Comparison of ENCODE assay signal across 1 cellular context in the genomic region with DNA sequence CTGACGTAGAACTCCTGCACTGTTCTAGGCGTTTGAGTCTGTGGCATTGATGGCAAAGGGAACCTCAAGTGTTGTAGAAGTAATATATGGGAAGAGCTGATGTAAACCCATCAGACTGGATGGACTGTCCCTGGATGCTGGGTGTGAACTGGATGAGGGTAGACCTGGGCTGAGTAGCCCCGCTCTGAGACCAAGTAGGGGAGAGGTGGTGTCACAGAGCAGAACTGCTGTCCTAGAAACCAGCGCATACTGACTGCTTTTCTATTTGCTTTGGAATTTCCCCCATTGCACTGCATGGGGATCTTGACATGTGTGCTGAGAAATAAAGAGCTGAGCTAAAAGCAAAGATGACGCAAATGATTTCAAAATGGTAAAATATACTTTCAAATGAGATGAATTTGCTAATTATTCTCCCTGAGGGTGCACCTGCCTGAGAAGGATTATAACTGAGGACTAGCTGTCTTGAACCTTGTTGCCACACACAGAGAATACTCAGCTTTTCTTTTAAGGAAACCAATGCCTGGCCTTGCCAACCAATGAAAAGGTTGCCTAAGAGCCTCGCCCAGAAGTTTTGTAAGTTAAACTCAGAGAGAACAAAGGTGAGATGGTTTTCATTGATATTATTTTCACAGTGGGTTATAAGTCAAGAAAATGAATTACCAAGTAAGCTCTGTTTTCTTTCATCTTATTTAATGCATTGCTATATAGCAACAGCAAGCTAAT.
TF ChIP-seq lines count a peak whose summit lies in the region.

No MANE protein-coding gene starts in this region.

TF ChIP-seq in H1, 55 proteins besides CTCF, POLR2A, EP300 and RAD21 (continued from another document):
- TF ChIP-seq, protein P1, sequence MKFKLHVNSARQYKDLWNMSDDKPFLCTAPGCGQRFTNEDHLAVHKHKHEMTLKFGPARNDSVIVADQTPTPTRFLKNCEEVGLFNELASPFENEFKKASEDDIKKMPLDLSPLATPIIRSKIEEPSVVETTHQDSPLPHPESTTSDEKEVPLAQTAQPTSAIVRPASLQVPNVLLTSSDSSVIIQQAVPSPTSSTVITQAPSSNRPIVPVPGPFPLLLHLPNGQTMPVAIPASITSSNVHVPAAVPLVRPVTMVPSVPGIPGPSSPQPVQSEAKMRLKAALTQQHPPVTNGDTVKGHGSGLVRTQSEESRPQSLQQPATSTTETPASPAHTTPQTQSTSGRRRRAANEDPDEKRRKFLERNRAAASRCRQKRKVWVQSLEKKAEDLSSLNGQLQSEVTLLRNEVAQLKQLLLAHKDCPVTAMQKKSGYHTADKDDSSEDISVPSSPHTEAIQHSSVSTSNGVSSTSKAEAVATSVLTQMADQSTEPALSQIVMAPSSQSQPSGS (IDR thresholded peaks at IDR 0.05; ENCODE audit: low read length) = no peak
- no peak for TF ChIP-seq MAFK (IDR thresholded peaks at IDR 0.05; ENCODE audit: low read depth, low read length)
- no peak for TF ChIP-seq CBX8 (IDR thresholded peaks at IDR 0.05; ENCODE audit: borderline replicate concordance, low read depth, low read length)
- TF ChIP-seq, protein P2, sequence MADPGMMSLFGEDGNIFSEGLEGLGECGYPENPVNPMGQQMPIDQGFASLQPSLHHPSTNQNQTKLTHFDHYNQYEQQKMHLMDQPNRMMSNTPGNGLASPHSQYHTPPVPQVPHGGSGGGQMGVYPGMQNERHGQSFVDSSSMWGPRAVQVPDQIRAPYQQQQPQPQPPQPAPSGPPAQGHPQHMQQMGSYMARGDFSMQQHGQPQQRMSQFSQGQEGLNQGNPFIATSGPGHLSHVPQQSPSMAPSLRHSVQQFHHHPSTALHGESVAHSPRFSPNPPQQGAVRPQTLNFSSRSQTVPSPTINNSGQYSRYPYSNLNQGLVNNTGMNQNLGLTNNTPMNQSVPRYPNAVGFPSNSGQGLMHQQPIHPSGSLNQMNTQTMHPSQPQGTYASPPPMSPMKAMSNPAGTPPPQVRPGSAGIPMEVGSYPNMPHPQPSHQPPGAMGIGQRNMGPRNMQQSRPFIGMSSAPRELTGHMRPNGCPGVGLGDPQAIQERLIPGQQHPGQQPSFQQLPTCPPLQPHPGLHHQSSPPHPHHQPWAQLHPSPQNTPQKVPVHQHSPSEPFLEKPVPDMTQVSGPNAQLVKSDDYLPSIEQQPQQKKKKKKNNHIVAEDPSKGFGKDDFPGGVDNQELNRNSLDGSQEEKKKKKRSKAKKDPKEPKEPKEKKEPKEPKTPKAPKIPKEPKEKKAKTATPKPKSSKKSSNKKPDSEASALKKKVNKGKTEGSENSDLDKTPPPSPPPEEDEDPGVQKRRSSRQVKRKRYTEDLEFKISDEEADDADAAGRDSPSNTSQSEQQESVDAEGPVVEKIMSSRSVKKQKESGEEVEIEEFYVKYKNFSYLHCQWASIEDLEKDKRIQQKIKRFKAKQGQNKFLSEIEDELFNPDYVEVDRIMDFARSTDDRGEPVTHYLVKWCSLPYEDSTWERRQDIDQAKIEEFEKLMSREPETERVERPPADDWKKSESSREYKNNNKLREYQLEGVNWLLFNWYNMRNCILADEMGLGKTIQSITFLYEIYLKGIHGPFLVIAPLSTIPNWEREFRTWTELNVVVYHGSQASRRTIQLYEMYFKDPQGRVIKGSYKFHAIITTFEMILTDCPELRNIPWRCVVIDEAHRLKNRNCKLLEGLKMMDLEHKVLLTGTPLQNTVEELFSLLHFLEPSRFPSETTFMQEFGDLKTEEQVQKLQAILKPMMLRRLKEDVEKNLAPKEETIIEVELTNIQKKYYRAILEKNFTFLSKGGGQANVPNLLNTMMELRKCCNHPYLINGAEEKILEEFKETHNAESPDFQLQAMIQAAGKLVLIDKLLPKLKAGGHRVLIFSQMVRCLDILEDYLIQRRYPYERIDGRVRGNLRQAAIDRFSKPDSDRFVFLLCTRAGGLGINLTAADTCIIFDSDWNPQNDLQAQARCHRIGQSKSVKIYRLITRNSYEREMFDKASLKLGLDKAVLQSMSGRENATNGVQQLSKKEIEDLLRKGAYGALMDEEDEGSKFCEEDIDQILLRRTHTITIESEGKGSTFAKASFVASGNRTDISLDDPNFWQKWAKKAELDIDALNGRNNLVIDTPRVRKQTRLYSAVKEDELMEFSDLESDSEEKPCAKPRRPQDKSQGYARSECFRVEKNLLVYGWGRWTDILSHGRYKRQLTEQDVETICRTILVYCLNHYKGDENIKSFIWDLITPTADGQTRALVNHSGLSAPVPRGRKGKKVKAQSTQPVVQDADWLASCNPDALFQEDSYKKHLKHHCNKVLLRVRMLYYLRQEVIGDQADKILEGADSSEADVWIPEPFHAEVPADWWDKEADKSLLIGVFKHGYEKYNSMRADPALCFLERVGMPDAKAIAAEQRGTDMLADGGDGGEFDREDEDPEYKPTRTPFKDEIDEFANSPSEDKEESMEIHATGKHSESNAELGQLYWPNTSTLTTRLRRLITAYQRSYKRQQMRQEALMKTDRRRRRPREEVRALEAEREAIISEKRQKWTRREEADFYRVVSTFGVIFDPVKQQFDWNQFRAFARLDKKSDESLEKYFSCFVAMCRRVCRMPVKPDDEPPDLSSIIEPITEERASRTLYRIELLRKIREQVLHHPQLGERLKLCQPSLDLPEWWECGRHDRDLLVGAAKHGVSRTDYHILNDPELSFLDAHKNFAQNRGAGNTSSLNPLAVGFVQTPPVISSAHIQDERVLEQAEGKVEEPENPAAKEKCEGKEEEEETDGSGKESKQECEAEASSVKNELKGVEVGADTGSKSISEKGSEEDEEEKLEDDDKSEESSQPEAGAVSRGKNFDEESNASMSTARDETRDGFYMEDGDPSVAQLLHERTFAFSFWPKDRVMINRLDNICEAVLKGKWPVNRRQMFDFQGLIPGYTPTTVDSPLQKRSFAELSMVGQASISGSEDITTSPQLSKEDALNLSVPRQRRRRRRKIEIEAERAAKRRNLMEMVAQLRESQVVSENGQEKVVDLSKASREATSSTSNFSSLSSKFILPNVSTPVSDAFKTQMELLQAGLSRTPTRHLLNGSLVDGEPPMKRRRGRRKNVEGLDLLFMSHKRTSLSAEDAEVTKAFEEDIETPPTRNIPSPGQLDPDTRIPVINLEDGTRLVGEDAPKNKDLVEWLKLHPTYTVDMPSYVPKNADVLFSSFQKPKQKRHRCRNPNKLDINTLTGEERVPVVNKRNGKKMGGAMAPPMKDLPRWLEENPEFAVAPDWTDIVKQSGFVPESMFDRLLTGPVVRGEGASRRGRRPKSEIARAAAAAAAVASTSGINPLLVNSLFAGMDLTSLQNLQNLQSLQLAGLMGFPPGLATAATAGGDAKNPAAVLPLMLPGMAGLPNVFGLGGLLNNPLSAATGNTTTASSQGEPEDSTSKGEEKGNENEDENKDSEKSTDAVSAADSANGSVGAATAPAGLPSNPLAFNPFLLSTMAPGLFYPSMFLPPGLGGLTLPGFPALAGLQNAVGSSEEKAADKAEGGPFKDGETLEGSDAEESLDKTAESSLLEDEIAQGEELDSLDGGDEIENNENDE (IDR thresholded peaks at IDR 0.05; ENCODE audit: insufficient replicate concordance, low read length) = no peak
- no peak for TF ChIP-seq KDM5A (IDR thresholded peaks at IDR 0.05; ENCODE audit: low read length)
